ENCODE assay signal across 20 cellular contexts in genomic region chr5:141809697-141810096, GRCh38.
"Had no signal": no experiment of that assay in that cellular context is flagged by ENCODE, and none has a peak within 500 bp of the region (broad histone marks: within the 10 kb centered on the region; RNA-seq: fewer than 3 reads in every experiment).

No MANE protein-coding gene starts in this region.

- H3K27ac ChIP-seq: brain microvascular endothelial cell, cardiac muscle cell, PC-9 had no signal

- H3K4me3 ChIP-seq: cardiac muscle cell, PC-9 had no signal

- DNase-seq: activated CD4-positive, alpha-beta T cell treated with anti-CD3 and anti-CD28 coated beads for 48 hours; activated CD4-positive, alpha-beta T cell treated with anti-CD3 and anti-CD28 coated beads, Interleukin-2, amount 50 U/mL, for 4 hours; activated CD4-positive, CD25-positive, alpha-beta regulatory T cell treated with anti-CD3 and anti-CD28 coated beads, Interleukin-2, amount 50 U/mL, for 72 hours; activated gamma-delta T cell; activated naive CD4-positive, alpha-beta T cell treated with anti-CD3 and anti-CD28 coated beads for 36 hours; activated T-cell treated with anti-CD3 and anti-CD28 coated beads, Interleukin-2, amount 50 U/mL, for 4 hours; brain microvascular endothelial cell; KG1; NCI-H1092; NCI-H1417 treated with DMSO at 0.1 percent for 48 hours; NCI-H1694; NCI-H2029; NCI-H2107; NCI-H510A treated with DMSO at 0.1 percent for 48 hours; NCI-H69; NK-92 treated with Interleukin-12 subunit alpha and Interleukin-12 subunit beta, amount 100 ng/mL, for 24 hours; PC-9; SHP77 treated with DMSO at 0.1 percent for 48 hours had no signal

- ATAC-seq: activated T-cell treated with anti-CD3 and anti-CD28 coated beads, Interleukin-2, amount 50 U/mL, for 4 hours; WTC11 had no signal

- H2AFZ ChIP-seq: PC-9 had no signal

- H3K4me2 ChIP-seq: PC-9 had no signal

- H3K36me3 ChIP-seq: brain microvascular endothelial cell, cardiac muscle cell had no signal
